ENCODE assay signal across 11 cellular contexts in the genomic region with DNA sequence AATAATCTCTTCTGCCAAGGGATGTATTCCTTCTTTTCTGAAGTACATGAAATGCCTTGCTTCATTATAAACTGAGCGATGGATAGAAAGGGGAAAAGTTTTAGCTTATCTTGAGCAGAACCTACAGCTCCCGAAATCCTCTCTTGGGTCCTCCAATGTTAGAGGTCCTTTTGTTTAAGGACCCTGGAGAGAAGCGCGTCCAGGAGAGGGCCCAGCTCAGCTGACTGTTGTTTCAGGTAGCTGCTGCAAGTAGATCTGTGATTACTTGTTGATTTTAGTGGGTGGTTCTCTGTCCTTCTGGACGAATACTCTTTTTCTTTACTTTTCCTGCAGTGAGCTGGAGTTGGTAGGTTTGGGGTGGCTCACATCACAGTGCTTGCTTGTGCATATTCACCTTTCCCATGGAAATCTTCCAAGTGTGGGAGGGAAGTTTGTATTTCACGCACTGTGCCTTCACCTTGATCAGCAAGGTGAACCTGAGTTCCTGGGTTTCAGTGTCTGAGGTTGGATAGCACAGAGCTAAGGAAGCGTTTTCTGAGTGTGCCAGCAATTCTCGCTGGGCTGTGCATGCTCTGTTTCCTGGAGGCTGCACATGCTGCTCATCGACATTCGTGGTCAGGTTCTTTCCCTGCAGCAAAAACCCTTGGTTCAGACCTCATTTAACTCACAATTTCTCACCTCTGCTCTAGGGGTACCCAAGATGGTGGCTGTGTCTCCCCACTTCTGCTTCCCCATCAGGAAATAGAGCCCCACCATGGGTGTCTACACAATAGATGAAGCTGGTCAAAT.
DNase-seq lines count a peak whose midpoint lies in the region; ATAC-seq and TF ChIP-seq lines count a peak whose summit lies in the region.
"Had no signal": no experiment of that assay in that cellular context is flagged by ENCODE, and none has a peak within 500 bp of the region (broad histone marks: within the 10 kb centered on the region; RNA-seq: fewer than 3 reads in every experiment).

No MANE protein-coding gene starts in this region.

- WGBS in spleen, 5 donors: 59 to 68% (median 60%) methylated on average over 10 of the region's 10 CpGs
- WGBS in body of pancreas, 2 donors: 69 to 85% methylated on average over 10 of the region's 10 CpGs
- WGBS in transverse colon (ENCODE audit: low coverage in 1 of 2), 2 donors: 50 to 77% methylated on average over 1 to 10 of the region's 10 CpGs
- WGBS in prostate gland: 70% methylated on average over 10 of the region's 10 CpGs

- intact Hi-C loops in spleen (cut with DNase I; ENCODE audit: low total_unique reads) (no loop called here), body of pancreas (cut with DNase I) (no loop called here), transverse colon (cut with DNase I; ENCODE audit: low total_unique reads) (no loop called here), prostate gland (cut with DNase I) (no loop called here)

- TF ChIP-seq POLR2A in spleen (IDR thresholded peaks at IDR 0.05): no peak
- no peak for TF ChIP-seq POLR2A in body of pancreas (IDR thresholded peaks at IDR 0.05)
- TF ChIP-seq POLR2A in transverse colon (IDR thresholded peaks at IDR 0.05): no peak
- no peak for TF ChIP-seq POLR2A in prostate gland (IDR thresholded peaks at IDR 0.05)

- H3K4me1 ChIP-seq in spleen (peaks cover 20 to 78% (median 46%) of the 10 kb centered on the region in 6 donors), body of pancreas (no peaks in the 10 kb centered on the region), transverse colon (peaks cover 6 to 21% (median 11%) of the 10 kb centered on the region in 4 donors), prostate gland (replicated peaks) (no peaks in the 10 kb centered on the region)

- H3K27ac ChIP-seq in spleen: peak overlapping the region in 7 of 8 donors; percentile 2 to 84 (median 75)
- H3K27ac ChIP-seq in body of pancreas: no peak overlapping the region
- H3K27ac ChIP-seq in transverse colon: no peak overlapping the region
- no peak overlapping the region for H3K27ac ChIP-seq in prostate gland
- H3K27ac ChIP-seq: 22Rv1 had no signal

- peaks cover 0 to 29% (median 0%) of the 10 kb centered on the region in 6 donors for H3K36me3 ChIP-seq in spleen
- H3K36me3 ChIP-seq in body of pancreas (replicated peaks in 1 of 2; ENCODE audit: insufficient read depth in 1 of 2, low read depth in 2 of 2): no peaks in the 10 kb centered on the region
- H3K36me3 ChIP-seq in transverse colon: peaks cover 0 to 2% (median 0%) of the 10 kb centered on the region in 4 donors
- no peaks in the 10 kb centered on the region for H3K36me3 ChIP-seq in prostate gland

- H3K27me3 Mint-ChIP-seq in activated T-helper 17 cell treated with anti-CD3 and anti-CD28 coated beads, Interleukin-2, amount 50 U/mL, for 72 hours: no peaks in the 10 kb centered on the region

- peak overlapping the region; percentile 74 for H3K4me3 Mint-ChIP-seq in activated T-helper 17 cell treated with anti-CD3 and anti-CD28 coated beads, Interleukin-2, amount 50 U/mL, for 72 hours

- TF ChIP-seq EP300 in transverse colon (IDR thresholded peaks at IDR 0.05; ENCODE audit: low read depth): no peak

- H3K27me3 ChIP-seq in spleen (replicated peaks in 1 of 7) (no peaks in the 10 kb centered on the region), body of pancreas (no peaks in the 10 kb centered on the region), transverse colon (no peaks in the 10 kb centered on the region), prostate gland (replicated peaks; ENCODE audit: insufficient read depth) (no peaks in the 10 kb centered on the region)

- peak overlapping the region; percentile 90 for H3K27ac Mint-ChIP-seq in activated T-helper 17 cell treated with anti-CD3 and anti-CD28 coated beads, Interleukin-2, amount 50 U/mL, for 72 hours

- H3K36me3 Mint-ChIP-seq in activated T-helper 17 cell treated with anti-CD3 and anti-CD28 coated beads, Interleukin-2, amount 50 U/mL, for 72 hours (ENCODE audit: low read depth): peaks cover 98% of the 10 kb centered on the region

- TF ChIP-seq CTCF in spleen (IDR thresholded peaks at IDR 0.05 in 8 of 11, conservative IDR thresholded peaks at IDR 0.05 in 3 of 11) (no peak), body of pancreas (IDR thresholded peaks at IDR 0.05) (no peak), transverse colon (IDR thresholded peaks at IDR 0.05) (no peak), prostate gland (IDR thresholded peaks at IDR 0.05) (no peak)

- H3K4me3 ChIP-seq in spleen: peak overlapping the region in 1 of 8 donors; percentile 2
- no peak overlapping the region for H3K4me3 ChIP-seq in body of pancreas
- H3K4me3 ChIP-seq in transverse colon: no peak overlapping the region
- H3K4me3 ChIP-seq in prostate gland: no peak overlapping the region

- peaks cover 4% of the 10 kb centered on the region for H3K9me3 Mint-ChIP-seq in activated T-helper 17 cell treated with anti-CD3 and anti-CD28 coated beads, Interleukin-2, amount 50 U/mL, for 72 hours

- in situ Hi-C loops in transverse colon (cut with MboI; ENCODE audit: low pct_ligation_motif_present in 1 of 4, low pct_unique_long_range_greater_than_20kb in 1 of 4, low sequenced_read_pairs in 3 of 4): no loop called here

- H3K4me1 Mint-ChIP-seq in activated T-helper 17 cell treated with anti-CD3 and anti-CD28 coated beads, Interleukin-2, amount 50 U/mL, for 72 hours: peaks cover 41% of the 10 kb centered on the region

- ATAC-seq in activated CD4-positive, CD25-positive, alpha-beta regulatory T cell treated with anti-CD3 and anti-CD28 coated beads, Interleukin-2, amount 50 U/mL, for 24 hours: peak; percentile 21 to 31
- ATAC-seq in HG02610 (IDR thresholded peaks at IDR 0.05; ENCODE audit: unreplicated experiment) (peak; percentile 75), body of pancreas (no peak)
- peak; percentile 56 for ATAC-seq in activated T-helper 17 cell treated with anti-CD3 and anti-CD28 coated beads, Interleukin-2, amount 50 U/mL, for 72 hours (replicated peaks)
- ATAC-seq: HCT116 had no signal

- peaks cover 0 to 35% (median 26%) of the 10 kb centered on the region in 8 donors for H3K9me3 ChIP-seq in spleen
- H3K9me3 ChIP-seq in body of pancreas: peaks cover 0 to 7% (median 0%) of the 10 kb centered on the region in 3 donors
- H3K9me3 ChIP-seq in transverse colon: peaks cover 9 to 11% of the 10 kb centered on the region in 2 donors
- H3K9me3 ChIP-seq in prostate gland: no peaks in the 10 kb centered on the region

- DNase-seq in activated CD4-positive, CD25-positive, alpha-beta regulatory T cell (lab: John Stamatoyannopoulos, UW): no peak
- DNase-seq in spleen: no peak
- DNase-seq in body of pancreas: no peak
- DNase-seq in transverse colon: no peak
- no peak for DNase-seq in prostate gland (ENCODE audit: low spot score)
- DNase-seq: GF-D8 had no signal

Comparison
In these comparisons a context has a peak if more than half of its experiments do, and no peak if none do; other contexts are left out.
1. H3K27ac ChIP-seq: peak in spleen (7 of 8); none in body of pancreas (0 of 4), transverse colon (0 of 4) and prostate gland (0 of 2).